Comparison of ENCODE assay signal across 8 cellular contexts in the genomic region with DNA sequence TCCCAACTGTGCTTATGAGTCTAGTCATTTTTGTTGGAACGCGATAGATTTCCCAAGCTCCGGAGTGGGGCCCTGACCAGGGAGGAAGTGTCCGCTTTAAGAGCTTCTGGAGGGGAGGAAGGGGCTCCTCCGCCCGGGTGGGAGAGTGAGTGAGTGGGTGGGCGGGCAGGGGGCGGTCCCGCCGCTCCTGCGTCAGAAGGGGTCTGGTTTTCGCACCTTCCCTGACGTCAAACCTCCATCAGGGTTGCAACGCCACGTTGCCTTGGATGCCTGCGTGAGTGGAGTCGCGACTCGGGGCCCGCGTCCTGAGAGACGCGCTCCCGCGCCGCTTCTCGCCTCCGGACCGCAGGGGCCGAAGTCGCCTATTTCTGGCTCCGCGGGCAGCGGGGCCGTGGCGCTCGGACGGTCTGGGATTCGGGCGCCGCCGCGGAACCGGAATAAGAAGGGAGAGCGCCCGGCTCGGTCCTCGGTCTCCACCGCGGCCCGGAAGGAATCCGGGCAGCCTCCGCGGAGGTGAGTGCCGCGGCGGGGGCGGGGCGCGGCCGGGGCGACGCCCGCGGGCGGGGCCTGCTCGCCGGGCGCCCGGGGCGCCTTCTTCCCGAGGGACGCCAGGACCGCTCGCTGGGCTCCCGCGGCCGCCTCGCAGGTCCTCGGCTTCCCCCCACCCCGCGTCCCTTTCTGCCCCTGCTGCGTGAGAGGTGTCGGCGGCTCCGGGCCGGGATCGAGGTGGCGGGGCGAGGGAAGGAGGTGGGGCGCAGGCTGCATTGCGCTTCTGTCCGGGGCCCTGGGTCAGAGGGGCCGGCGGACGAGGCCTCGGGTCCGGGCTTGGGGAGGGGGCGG. TPM values are rescaled to one million over a fixed set of nuclear protein-coding genes. Genes with fewer than 3 reads are reported as not detected.
DNase-seq lines count a peak whose midpoint lies in the region; ATAC-seq and TF ChIP-seq lines count a peak whose summit lies in the region.

TSS of gene ZDBF2 (plus strand) at position 230 of the 840 bp plus-strand sequence. CDS start 7,187 bp downstream, outside the sequence.

- DNase-seq in GM12865 (ENCODE audit: low read depth) = peak; percentile 61
- DNase-seq in LNCaP clone FGC (ENCODE audit: low read depth) = no peak
- peak; percentile 58 for DNase-seq in activated CD4-positive, CD25-positive, alpha-beta regulatory T cell treated with anti-CD3 and anti-CD28 coated beads, Interleukin-2, amount 50 U/mL, for 72 hours
- no peak for DNase-seq in coronary artery (ENCODE audit: low spot score)
- peak; percentile 54 for DNase-seq in left lobe of liver (ENCODE audit: low spot score)
- peak; percentile 26 to 36 for DNase-seq in stimulated activated CD4-positive, alpha-beta T cell treated with anti-CD3 and anti-CD28 coated beads, Interleukin-2, amount 100 ng/mL, for 48 hours
- DNase-seq in GF-D8 (lab: John Stamatoyannopoulos, UW) = no peak

- TF ChIP-seq CTCF in GM12865 (IDR thresholded peaks at IDR 0.05; ENCODE audit: insufficient read depth, low read depth, low read length, missing control alignments) (no peak), LNCaP clone FGC (IDR thresholded peaks at IDR 0.05; ENCODE audit: control insufficient read depth, extremely low read depth, insufficient read depth) (no peak), coronary artery (IDR thresholded peaks at IDR 0.05) (no peak)

- ATAC-seq in GM21825 (IDR thresholded peaks at IDR 0.05; ENCODE audit: unreplicated experiment) (peak; percentile 81), left lobe of liver (peak; percentile 98)

- H3K4me3 ChIP-seq in GM12865 (ENCODE audit: low read depth, low read length) = peak within 1 kb of the TSS; percentile 78
- peak within 1 kb of the TSS; percentile 56 for H3K4me3 ChIP-seq in LNCaP clone FGC (ENCODE audit: low read depth, low read length)
- H3K4me3 ChIP-seq in coronary artery = peak within 1 kb of the TSS; percentile 91

- peak within 1 kb of the TSS; percentile 59 to 74 for H3K27ac ChIP-seq in coronary artery

RNA-seq across cellular contexts. Expression of gene ZDBF2, which starts in this region (rescaled TPM):
- 4.5 TPM for total RNA-seq in left lobe of liver

Comparison
In these comparisons a context has a peak if more than half of its experiments do, and no peak if none do; other contexts are left out.
1. DNase-seq: peak in GM12865 (single experiment), activated CD4-positive, CD25-positive, alpha-beta regulatory T cell treated with anti-CD3 and anti-CD28 coated beads, Interleukin-2, amount 50 U/mL, for 72 hours (single experiment), left lobe of liver (single experiment) and stimulated activated CD4-positive, alpha-beta T cell treated with anti-CD3 and anti-CD28 coated beads, Interleukin-2, amount 100 ng/mL, for 48 hours (2 of 2); none in LNCaP clone FGC (single experiment), coronary artery (single experiment) and GF-D8 (single experiment).
2. Peak in every context shown above with its lines, with median percentiles within 50 percentile points of each other: H3K4me3 ChIP-seq.